In the genomic region with DNA sequence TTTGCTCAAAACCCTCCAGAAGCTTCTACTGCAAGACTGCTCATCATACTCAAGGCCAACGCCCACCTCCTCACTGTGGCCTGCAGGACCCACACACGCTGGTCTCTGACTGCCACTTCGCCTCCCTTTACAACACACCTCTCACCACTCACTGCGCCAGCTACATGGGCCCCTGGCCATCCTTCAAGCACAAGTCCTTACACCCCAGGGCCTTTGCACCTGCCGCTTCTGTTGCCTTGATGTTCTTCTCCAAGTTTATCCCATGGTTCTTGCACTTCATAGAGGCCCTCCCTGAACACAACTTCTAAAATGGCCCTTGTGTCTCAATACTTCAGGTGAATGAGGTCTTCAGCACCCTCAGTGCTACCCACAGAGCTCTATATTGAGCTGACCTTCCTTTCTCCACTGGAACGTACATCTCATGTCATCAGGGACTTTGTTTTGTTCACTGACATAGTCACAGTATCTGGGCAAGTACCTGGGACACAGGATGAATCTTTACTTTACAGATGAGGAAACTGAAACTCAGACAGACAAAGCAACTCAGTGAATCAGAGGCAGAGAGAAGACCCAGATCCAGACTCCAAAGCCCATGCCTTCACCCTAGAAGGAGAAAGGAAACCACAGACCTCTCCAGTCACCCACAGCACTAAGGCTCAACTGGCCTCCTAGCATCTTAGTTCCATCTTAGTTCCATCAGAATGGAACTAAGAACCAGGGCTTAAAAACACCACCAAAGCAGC, we compare ENCODE assay signal across 1 cellular context.
TF ChIP-seq lines count a peak whose summit lies in the region.

No MANE protein-coding gene starts in this region.

TF ChIP-seq in H1, 55 proteins besides CTCF, POLR2A, EP300 and RAD21:
- TF ChIP-seq KDM1A (IDR thresholded peaks at IDR 0.05; ENCODE audit: borderline replicate concordance, low read length), result peak; percentile 24; the same call in 1 of the 2 replicates
- TF ChIP-seq BRCA1 (IDR thresholded peaks at IDR 0.05; ENCODE audit: low read depth, low read length), result no peak
- TF ChIP-seq, protein P1, sequence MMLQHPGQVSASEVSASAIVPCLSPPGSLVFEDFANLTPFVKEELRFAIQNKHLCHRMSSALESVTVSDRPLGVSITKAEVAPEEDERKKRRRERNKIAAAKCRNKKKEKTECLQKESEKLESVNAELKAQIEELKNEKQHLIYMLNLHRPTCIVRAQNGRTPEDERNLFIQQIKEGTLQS (IDR thresholded peaks at IDR 0.05; ENCODE audit: insufficient read depth, low read depth, low read length), result no peak
- no peak for TF ChIP-seq SP2 (IDR thresholded peaks at IDR 0.05; ENCODE audit: low read length)
